ENCODE assay signal across 24 cellular contexts in the genomic region with DNA sequence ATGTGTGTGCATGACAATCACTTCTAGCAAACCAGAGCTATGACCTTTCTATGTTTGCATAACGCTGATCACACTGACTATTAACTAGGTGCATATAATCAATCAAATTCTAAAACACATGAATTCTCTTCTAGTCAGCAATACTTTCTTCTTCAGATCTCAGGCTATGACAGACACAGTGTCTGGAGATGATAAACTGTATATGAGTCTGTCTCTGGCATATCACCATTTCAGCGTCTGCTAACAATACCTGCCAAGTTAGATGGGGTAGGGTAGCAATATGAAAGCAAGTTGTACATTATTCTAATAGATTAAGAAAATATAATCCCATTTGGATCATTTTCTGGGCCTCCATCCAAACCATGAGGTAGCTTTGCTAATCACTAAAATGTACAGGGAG.
"Had no signal": no experiment of that assay in that cellular context is flagged by ENCODE, and none has a peak within 500 bp of the region (broad histone marks: within the 10 kb centered on the region; RNA-seq: fewer than 3 reads in every experiment).

No MANE protein-coding gene starts in this region.

- DNase-seq: colonic mucosa; cortex of kidney; dermis blood vessel endothelial cell; dorsolateral prefrontal cortex; effector CD4-positive, alpha-beta T cell; effector CD8-positive, alpha-beta T cell; effector memory CD4-positive, alpha-beta T cell; effector memory CD8-positive, alpha-beta T cell; endodermal cell; erythroblast; esophagus squamous epithelium; foreskin fibroblast; foreskin keratinocyte; foreskin melanocyte; gastrocnemius medialis; glutamatergic neuron; head of caudate nucleus; heart left ventricle; heart right ventricle had no signal

- H3K36me3 ChIP-seq: colonic mucosa, esophagus muscularis mucosa, esophagus squamous epithelium, gastrocnemius medialis, gastroesophageal sphincter, heart left ventricle, heart right ventricle had no signal

- H3K4me1 ChIP-seq: colonic mucosa, esophagus muscularis mucosa, esophagus squamous epithelium, foreskin keratinocyte, gastrocnemius medialis, gastroesophageal sphincter, heart left ventricle, heart right ventricle had no signal

- ATAC-seq: effector memory CD8-positive, alpha-beta T cell; esophagus mucosa; foreskin keratinocyte; gastrocnemius medialis; gastroesophageal sphincter; heart left ventricle; heart right ventricle had no signal

- H3K27me3 ChIP-seq: colonic mucosa, dorsolateral prefrontal cortex, esophagus muscularis mucosa, esophagus squamous epithelium, gastrocnemius medialis, gastroesophageal sphincter had no signal

- H3K4me3 ChIP-seq: colonic mucosa, coronary artery, dorsolateral prefrontal cortex, esophagus muscularis mucosa, esophagus squamous epithelium, gastrocnemius medialis, gastroesophageal sphincter, heart left ventricle, heart right ventricle had no signal

- H3K27ac ChIP-seq: colonic mucosa, coronary artery, dorsolateral prefrontal cortex, epithelial cell of prostate, esophagus muscularis mucosa, esophagus squamous epithelium, foreskin keratinocyte, gastrocnemius medialis, gastroesophageal sphincter, heart left ventricle, heart right ventricle had no signal

- H3K9me3 ChIP-seq: colonic mucosa, esophagus muscularis mucosa, esophagus squamous epithelium, gastrocnemius medialis, gastroesophageal sphincter, heart left ventricle, heart right ventricle had no signal
